Comparison of ENCODE assay signal across 21 cellular contexts in genomic region chr17:38969281-38969680, GRCh38. TPM values are rescaled to one million over a fixed set of nuclear protein-coding genes. Genes with fewer than 3 reads are reported as not detected.
DNase-seq lines count a peak whose midpoint lies in the region; ATAC-seq and TF ChIP-seq lines count a peak whose summit lies in the region.
"Had no signal": no experiment of that assay in that cellular context is flagged by ENCODE, and none has a peak within 500 bp of the region (broad histone marks: within the 10 kb centered on the region; RNA-seq: fewer than 3 reads in every experiment).

No MANE protein-coding gene starts in this region.

- H3K9me2 ChIP-seq in HCT116 (ENCODE audit: insufficient read depth): no peaks in the 10 kb centered on the region

- H2AFZ ChIP-seq in HCT116 (ENCODE audit: low read depth, low read length, poor library complexity, severe bottlenecking): peak overlapping the region; percentile 40

- no peak for TF ChIP-seq CTCF in HCT116 (IDR thresholded peaks at IDR 0.05 in 2 of 3, conservative IDR thresholded peaks at IDR 0.05 in 1 of 3; ENCODE audit: borderline replicate concordance in 1 of 3, insufficient read depth in 1 of 3, low read depth in 2 of 3, low read length in 2 of 3)

- in situ Hi-C loops in SK-MEL-5 (cut with HindIII; ENCODE audit: low pct_unique_long_range_greater_than_20kb, low sequenced_read_pairs): no loop called here

- no TSS peak for BruUV-seq in HCT116 (replicated peaks; lab: Mats Ljungman, UMichigan)

- ATAC-seq in HCT116 (no peak), GM18907 (IDR thresholded peaks at IDR 0.05; ENCODE audit: unreplicated experiment) (no peak)
- ATAC-seq in naive thymus-derived CD4-positive, alpha-beta T cell: no peak

- DNase-seq in NCI-H187 (lab: John Stamatoyannopoulos, UW): peak; percentile 2 to 42
- DNase-seq in NCI-H187 treated with DMSO at 0.1 percent for 48 hours (lab: John Stamatoyannopoulos, UW): no peak
- no peak for DNase-seq in HCT116 (ENCODE audit: low read depth, low spot score)
- DNase-seq in SK-MEL-5 (ENCODE audit: low read depth, low spot score): peak; percentile 16
- no peak for DNase-seq in naive thymus-derived CD4-positive, alpha-beta T cell
- DNase-seq in AG08395 (ENCODE audit: low spot score): no peak
- DNase-seq in activated T-cell treated with anti-CD3 and anti-CD28 coated beads, Interleukin-2, amount 50 U/mL, for 1 hour: no peak
- DNase-seq: 8988T, EL, GF-D8, Karpas-422, NCI-H1436, NCI-H2029 treated with DMSO at 0.1 percent for 48 hours, NCI-H2171 treated with DMSO at 0.1 percent for 48 hours, NCI-H446 treated with DMSO at 0.1 percent for 48 hours, Peyer's patch had no signal

- no peak for TF ChIP-seq RAD21 in HCT116 (IDR thresholded peaks at IDR 0.05; ENCODE audit: low read depth)

- peaks cover 6 to 7% of the 10 kb centered on the region in 2 experiments; a peak in 2 of 4 replicates for H3K4me1 ChIP-seq in HCT116 (ENCODE audit: control insufficient read depth in 1 of 2, insufficient read depth in 2 of 2, low read length in 2 of 2)
- H3K4me1 ChIP-seq in naive thymus-derived CD4-positive, alpha-beta T cell (ENCODE audit: control insufficient read depth in 2 of 2, insufficient read depth in 2 of 2, low read length in 2 of 2): peaks cover 0 to 16% of the 10 kb centered on the region in 2 donors
- H3K4me1 ChIP-seq: Peyer's patch had no signal

- no peak overlapping the region for H3K4me3 Mint-ChIP-seq in naive thymus-derived CD4-positive, alpha-beta T cell
- H3K4me3 Mint-ChIP-seq: CD14-positive monocyte had no signal

- H3K4me3 ChIP-seq in HCT116 (replicated peaks in 1 of 2; ENCODE audit: low read depth in 1 of 2, low read length in 2 of 2): no peak overlapping the region
- no peak overlapping the region for H3K4me3 ChIP-seq in naive thymus-derived CD4-positive, alpha-beta T cell (ENCODE audit: low read length)
- H3K4me3 ChIP-seq: Peyer's patch had no signal

- no peaks in the 10 kb centered on the region for H3K36me3 ChIP-seq in HCT116 (ENCODE audit: control insufficient read depth in 1 of 2, insufficient read depth in 2 of 2, low read length in 2 of 2)
- no peaks in the 10 kb centered on the region for H3K36me3 ChIP-seq in naive thymus-derived CD4-positive, alpha-beta T cell (ENCODE audit: control insufficient read depth in 2 of 3, insufficient read depth in 3 of 3, low read length in 3 of 3)
- H3K36me3 ChIP-seq: Peyer's patch had no signal

- H3K9me3 ChIP-seq in HCT116 (ENCODE audit: control insufficient read depth in 1 of 2, insufficient read depth in 1 of 2, low read depth in 1 of 2, low read length in 2 of 2): no peaks in the 10 kb centered on the region
- no peaks in the 10 kb centered on the region for H3K9me3 ChIP-seq in naive thymus-derived CD4-positive, alpha-beta T cell (ENCODE audit: control insufficient read depth in 2 of 3, low read length in 3 of 3)
- H3K9me3 ChIP-seq: Peyer's patch had no signal

- peaks cover 0 to 6% (median 0%) of the 10 kb centered on the region in 5 donors for H3K27me3 Mint-ChIP-seq in naive thymus-derived CD4-positive, alpha-beta T cell
- H3K27me3 Mint-ChIP-seq: IgD-negative memory B cell had no signal

- CTCF ChIA-PET in HCT116 (lab: Charles Lee): no interaction called here
- CTCF ChIA-PET in naive thymus-derived CD4-positive, alpha-beta T cell (lab: Charles Lee): interaction anchor here (0.6 to 1.6 kb wide), 3 partner anchors 14 to 303 kb away, joined by 3 to 6 read pairs (median 3); no protein-coding TSS in a partner anchor

- H3K9me3 Mint-ChIP-seq in naive thymus-derived CD4-positive, alpha-beta T cell: no peaks in the 10 kb centered on the region
- H3K9me3 Mint-ChIP-seq: IgD-negative memory B cell had no signal

- no peaks in the 10 kb centered on the region for H3K36me3 Mint-ChIP-seq in naive thymus-derived CD4-positive, alpha-beta T cell
- H3K36me3 Mint-ChIP-seq: CD14-positive monocyte, IgD-negative memory B cell had no signal

- RAD21 ChIA-PET in HCT116 (lab: Charles Lee; ENCODE audit: low non-redundant PET in 1 of 2, low total read pairs in 2 of 2, uncharacterized antibody in 2 of 2, unreplicated experiment in 2 of 2): no interaction called here

- H4K20me1 ChIP-seq in HCT116 (ENCODE audit: insufficient read depth): no peaks in the 10 kb centered on the region

- POLR2A ChIA-PET in HCT116 (lab: Charles Lee): no interaction called here
- POLR2A ChIA-PET in naive thymus-derived CD4-positive, alpha-beta T cell (lab: Charles Lee): no interaction called here

- no peak for TF ChIP-seq POLR2A in HCT116 (IDR thresholded peaks at IDR 0.05; ENCODE audit: borderline replicate concordance, extremely low read depth, insufficient read depth, insufficient read length)

- no peak overlapping the region for H3K4me2 ChIP-seq in HCT116 (ENCODE audit: low read length)

- no peaks in the 10 kb centered on the region for H3K27me3 ChIP-seq in HCT116 (ENCODE audit: insufficient read depth, low read length)
- H3K27me3 ChIP-seq in naive thymus-derived CD4-positive, alpha-beta T cell (ENCODE audit: control insufficient read depth in 2 of 2, insufficient read depth in 2 of 2, low read length in 2 of 2): no peaks in the 10 kb centered on the region
- H3K27me3 ChIP-seq: Peyer's patch had no signal

- intact Hi-C loops in HCT116 (cut with micrococcal nuclease): no loop called here
- intact Hi-C loops in naive thymus-derived CD4-positive, alpha-beta T cell (cut with micrococcal nuclease): loop anchor here in 1 of 2 donors (5.0 kb wide), 1 partner anchor 183 kb away; the partner anchor contains the start of gene PLXDC1

- H3K4me1 Mint-ChIP-seq in naive thymus-derived CD4-positive, alpha-beta T cell: peaks cover 11 to 28% (median 15%) of the 10 kb centered on the region in 7 donors

- H3K27ac Mint-ChIP-seq in naive thymus-derived CD4-positive, alpha-beta T cell: peak overlapping the region in 5 of 9 donors; percentile 5 to 50 (median 41)
- H3K27ac Mint-ChIP-seq: CD14-positive monocyte had no signal

- no peaks in the 10 kb centered on the region for H3K79me2 ChIP-seq in HCT116 (ENCODE audit: insufficient read depth, low read length)

- no peak overlapping the region for H3K9ac ChIP-seq in HCT116 (ENCODE audit: low read length)

- H3K27ac ChIP-seq in HCT116 (ENCODE audit: low read depth, low read length): no peak overlapping the region
- H3K27ac ChIP-seq in naive thymus-derived CD4-positive, alpha-beta T cell (ENCODE audit: low read depth, low read length): no peak overlapping the region
- H3K27ac ChIP-seq: Peyer's patch had no signal

TF ChIP-seq in HCT116, 20 proteins besides CTCF, POLR2A, EP300 and RAD21:
- no peak for TF ChIP-seq POLR2AphosphoS5 (IDR thresholded peaks at IDR 0.05; ENCODE audit: low read depth, low read length)
- no peak for TF ChIP-seq CBX3 (IDR thresholded peaks at IDR 0.05; ENCODE audit: low read depth)
- TF ChIP-seq EGR1 (IDR thresholded peaks at IDR 0.05; ENCODE audit: low read depth): no peak
- TF ChIP-seq FOSL1 (IDR thresholded peaks at IDR 0.05; ENCODE audit: low read depth): no peak
- no peak for TF ChIP-seq SRF (IDR thresholded peaks at IDR 0.05; ENCODE audit: low read depth)
- TF ChIP-seq ELF1 (IDR thresholded peaks at IDR 0.05; ENCODE audit: borderline replicate concordance, low read depth): no peak
- TF ChIP-seq SP1 (IDR thresholded peaks at IDR 0.05; ENCODE audit: low read depth): no peak
- no peak for TF ChIP-seq YY1 (IDR thresholded peaks at IDR 0.05; ENCODE audit: extremely low read depth, insufficient replicate concordance, low read depth, low read length)
- no peak for TF ChIP-seq ZFX (IDR thresholded peaks at IDR 0.05)
- TF ChIP-seq SIN3A (IDR thresholded peaks at IDR 0.05; ENCODE audit: low read depth): no peak
- TF ChIP-seq JUND (IDR thresholded peaks at IDR 0.05): no peak
- TF ChIP-seq ATF3 (IDR thresholded peaks at IDR 0.05): no peak
- TF ChIP-seq CEBPB (IDR thresholded peaks at IDR 0.05; ENCODE audit: low read depth): no peak

RNA-seq across cellular contexts. Expression of gene FBXO47, which starts 2.1 kb away (rescaled TPM):
- not detected for total RNA-seq in HCT116 (2021; ENCODE audit: unreplicated experiment)
- polyA plus RNA-seq in HCT116 (2012): not detected in 2 replicates
- not detected in 2 replicates for total RNA-seq in SK-MEL-5 (2014; rRNA removed; shearing (Covaris generic))
- polyA plus RNA-seq in SK-MEL-5 (2015; cell fraction: cytosol; rRNA removed): not detected in 2 replicates
- not detected in 2 replicates for polyA plus RNA-seq in SK-MEL-5 (2015; cell fraction: nucleus; rRNA removed)
- not detected for total RNA-seq in naive thymus-derived CD4-positive, alpha-beta T cell
- polyA plus RNA-seq in naive thymus-derived CD4-positive, alpha-beta T cell: not detected
- total RNA-seq: M059J, Peyer's patch had no signal
- polyA plus RNA-seq: AG04450, CD14-positive monocyte, IgD-negative memory B cell had no signal

Comparison
In these comparisons a context has a peak if more than half of its experiments do, and no peak if none do; other contexts are left out.
1. DNase-seq: peak in NCI-H187 (2 of 2) and SK-MEL-5 (single experiment); none in NCI-H187 treated with DMSO at 0.1 percent for 48 hours (single experiment), HCT116 (single experiment), naive thymus-derived CD4-positive, alpha-beta T cell (0 of 9), AG08395 (single experiment) and activated T-cell treated with anti-CD3 and anti-CD28 coated beads, Interleukin-2, amount 50 U/mL, for 1 hour (single experiment).